Comparison of ENCODE assay signal across 8 cellular contexts in genomic region chr11:66316849-66317251, GRCh38. TPM values are rescaled to one million over a fixed set of nuclear protein-coding genes. Genes with fewer than 3 reads are reported as not detected.
DNase-seq lines count a peak whose midpoint lies in the region; ATAC-seq, FAIRE-seq and TF ChIP-seq lines count a peak whose summit lies in the region.

CD248 (minus strand) TSS chr11:66317044; CDS start chr11:66317027, 17 bp downstream.

- no peak for ATAC-seq in activated T-cell treated with anti-CD3 and anti-CD28 coated beads, Interleukin-2, amount 50 U/mL, for 72 hours (replicated peaks in 1 of 2)
- ATAC-seq in left cardiac atrium, result peak; percentile 54 to 60

- no peak for FAIRE-seq in GM19239 (lab: Jason Lieb, UNC)

- POLR2A ChIA-PET in HEK293T (lab: Yijun Ruan, JAX), result no interaction called here

- H3K4me1 Mint-ChIP-seq in activated T-cell treated with anti-CD3 and anti-CD28 coated beads, Interleukin-2, amount 50 U/mL, for 72 hours (ENCODE audit: low read depth), result peaks cover 55% of the 10 kb centered on the region

- H3K36me3 Mint-ChIP-seq in activated T-cell treated with anti-CD3 and anti-CD28 coated beads, Interleukin-2, amount 50 U/mL, for 72 hours (ENCODE audit: insufficient read depth in 2 of 2), result peaks cover 0 to 2% of the 10 kb centered on the region in 2 donors

- intact Hi-C loops in left cardiac atrium (cut with DNase I), result no loop called here

- H3K4me3 Mint-ChIP-seq in activated T-cell treated with anti-CD3 and anti-CD28 coated beads, Interleukin-2, amount 50 U/mL, for 72 hours, result peak within 1 kb of the TSS; percentile 63 to 75

- H3K27ac Mint-ChIP-seq in activated T-cell treated with anti-CD3 and anti-CD28 coated beads, Interleukin-2, amount 50 U/mL, for 72 hours, result peak within 1 kb of the TSS; percentile 52

- CTCF ChIA-PET in HEK293T (lab: Yijun Ruan, JAX), result no interaction called here

- peak; percentile 51 for DNase-seq in ELR (ENCODE audit: low read depth)
- DNase-seq in activated T-cell treated with anti-CD3 and anti-CD28 coated beads, Interleukin-2, amount 50 U/mL, for 72 hours, result peak in 1 of 2 donors; percentile 31
- peak; percentile 83 for DNase-seq in left cardiac atrium
- peak; percentile 84 for DNase-seq in skeletal muscle cell (ENCODE audit: low read depth)
- DNase-seq in RKO (ENCODE audit: low spot score), result no peak
- DNase-seq in GM19239 (ENCODE audit: insufficient read length, low spot score), result no peak
- no peak for DNase-seq in HEK293T (ENCODE audit: extremely low spot score)
- no peak for DNase-seq in NCI-H2081 treated with DMSO at 0.1 percent for 48 hours (lab: John Stamatoyannopoulos, UW)

- peaks cover 0 to 2% of the 10 kb centered on the region in 2 donors for H3K9me3 Mint-ChIP-seq in activated T-cell treated with anti-CD3 and anti-CD28 coated beads, Interleukin-2, amount 50 U/mL, for 72 hours

- H3K27me3 Mint-ChIP-seq in activated T-cell treated with anti-CD3 and anti-CD28 coated beads, Interleukin-2, amount 50 U/mL, for 72 hours (ENCODE audit: low read depth), result no peaks in the 10 kb centered on the region

- H3K4me3 ChIP-seq in skeletal muscle cell (ENCODE audit: low read depth, low read length), result peak within 1 kb of the TSS; percentile 62

TF ChIP-seq in HEK293T, 16 proteins besides CTCF, POLR2A, EP300 and RAD21:
- TF ChIP-seq ELF4 (IDR thresholded peaks at IDR 0.05) (no peak), PKNOX1 (IDR thresholded peaks at IDR 0.05) (no peak), FOXM1 (IDR thresholded peaks at IDR 0.05; ENCODE audit: borderline replicate concordance) (no peak), TARDBP (IDR thresholded peaks at IDR 0.05) (no peak), NFRKB (IDR thresholded peaks at IDR 0.05) (no peak), ARNT (IDR thresholded peaks at IDR 0.05) (no peak), L3MBTL2 (conservative IDR thresholded peaks at IDR 0.05) (no peak), SP1 (IDR thresholded peaks at IDR 0.05) (no peak), ZNF384 (IDR thresholded peaks at IDR 0.05) (no peak), SUZ12 (IDR thresholded peaks at IDR 0.05) (no peak), FOXA1 (IDR thresholded peaks at IDR 0.05) (no peak), LEF1 (IDR thresholded peaks at IDR 0.05; ENCODE audit: borderline replicate concordance) (no peak), CTBP1 (IDR thresholded peaks at IDR 0.05; ENCODE audit: borderline replicate concordance) (no peak), HDGF (IDR thresholded peaks at IDR 0.05; ENCODE audit: borderline replicate concordance) (no peak), FOXK2 (IDR thresholded peaks at IDR 0.05) (no peak)

RNA-seq across cellular contexts. Expression of gene CD248, which starts in this region (rescaled TPM):
- 1 to 10 TPM; 3.0 to 3.9 TPM for total RNA-seq in activated T-cell treated with anti-CD3 and anti-CD28 coated beads, Interleukin-2, amount 50 U/mL, for 72 hours
- 10 to 100 TPM; 43.8 to 54.3 TPM for total RNA-seq in left cardiac atrium

Comparison
In these comparisons a context has a peak if more than half of its experiments do, and no peak if none do; other contexts are left out.
1. RNA of gene CD248 (total RNA-seq): 43.8 to 54.3 TPM in left cardiac atrium; 3.0 to 3.9 TPM in activated T-cell treated with anti-CD3 and anti-CD28 coated beads, Interleukin-2, amount 50 U/mL, for 72 hours; every median in the first group is over 4 times any median in the second.
2. DNase-seq: peak in ELR (single experiment), left cardiac atrium (single experiment) and skeletal muscle cell (single experiment); none in RKO (single experiment), GM19239 (single experiment), HEK293T (single experiment) and NCI-H2081 treated with DMSO at 0.1 percent for 48 hours (single experiment).
3. ATAC-seq: peak in left cardiac atrium (2 of 2); none in activated T-cell treated with anti-CD3 and anti-CD28 coated beads, Interleukin-2, amount 50 U/mL, for 72 hours (0 of 2).